ENCODE assay signal across 20 cellular contexts in genomic region chr9:115024925-115025535, GRCh38.
DNase-seq lines count a peak whose midpoint lies in the region; ATAC-seq, FAIRE-seq and TF ChIP-seq lines count a peak whose summit lies in the region.
"Had no signal": no experiment of that assay in that cellular context is flagged by ENCODE, and none has a peak within 500 bp of the region (broad histone marks: within the 10 kb centered on the region; RNA-seq: fewer than 3 reads in every experiment).

No MANE protein-coding gene starts in this region.

- 71 to 83% methylated on average over 5 of the region's 5 CpGs for WGBS in sigmoid colon, 2 donors

- peak overlapping the region; percentile 14 for H3K9ac ChIP-seq in astrocyte (ENCODE audit: low read length)

- H3K4me1 Mint-ChIP-seq in GM23338 = no peaks in the 10 kb centered on the region
- peaks cover 31% of the 10 kb centered on the region for H3K4me1 Mint-ChIP-seq in astrocyte (ENCODE audit: low read depth, unreplicated experiment)

- TF ChIP-seq POLR2A in sigmoid colon (IDR thresholded peaks at IDR 0.05) = no peak

- 0 out of 2 replicates have a peak, but pooled peaks cover 6% of the 10 kb centered on the region for H3K9me2 ChIP-seq in GM23338 (ENCODE audit: insufficient read depth)

- ATAC-seq in GM23338 = no peak
- ATAC-seq in activated CD4-positive, CD25-positive, alpha-beta regulatory T cell treated with anti-CD3 and anti-CD28 coated beads, Interleukin-2, amount 50 U/mL, for 24 hours = no peak
- ATAC-seq: K562, Right ventricle myocardium inferior had no signal

- H3K27ac ChIP-seq in GM23338 (ENCODE audit: low read depth) (no peak overlapping the region), astrocyte (ENCODE audit: low read depth, low read length) (peak overlapping the region; percentile 75), sigmoid colon (peak overlapping the region; percentile 23 to 90 (median 71)), osteoblast (ENCODE audit: low read depth, low read length) (no peak overlapping the region)
- H3K27ac ChIP-seq: HL-60 had no signal

- H3K9me3 ChIP-seq in astrocyte (ENCODE audit: insufficient read depth, low read depth, low read length) = no peaks in the 10 kb centered on the region
- H3K9me3 ChIP-seq in sigmoid colon = no peaks in the 10 kb centered on the region
- H3K9me3 ChIP-seq in osteoblast (ENCODE audit: low read depth, low read length) = no peaks in the 10 kb centered on the region

- no peak for FAIRE-seq in astrocyte (lab: Jason Lieb, UNC)
- FAIRE-seq: G401.6, GM12892, GM19239, K562 had no signal

- H4K20me1 ChIP-seq in GM23338 (replicated peaks; ENCODE audit: insufficient read depth) = no peaks in the 10 kb centered on the region
- no peaks in the 10 kb centered on the region for H4K20me1 ChIP-seq in astrocyte (ENCODE audit: insufficient read depth, low read length)
- no peaks in the 10 kb centered on the region for H4K20me1 ChIP-seq in osteoblast (ENCODE audit: insufficient read depth, low read length)

- H3K27me3 ChIP-seq in GM23338 (ENCODE audit: insufficient read depth) = no peaks in the 10 kb centered on the region
- no peaks in the 10 kb centered on the region for H3K27me3 ChIP-seq in astrocyte (ENCODE audit: insufficient read depth, low read length)
- H3K27me3 ChIP-seq in sigmoid colon = no peaks in the 10 kb centered on the region
- H3K27me3 ChIP-seq in osteoblast (ENCODE audit: insufficient read depth, low read length) = no peaks in the 10 kb centered on the region

- H3K4me2 ChIP-seq in GM23338 (no peak overlapping the region), astrocyte (ENCODE audit: low read length) (peak overlapping the region; percentile 7), osteoblast (ENCODE audit: insufficient read depth, low read length) (no peak overlapping the region)

- H3K36me3 ChIP-seq in GM23338 (ENCODE audit: insufficient read depth) (no peaks in the 10 kb centered on the region), astrocyte (ENCODE audit: insufficient read depth, low read length) (peaks cover 49% of the 10 kb centered on the region), sigmoid colon (peaks cover 21 to 100% (median 67%) of the 10 kb centered on the region in 4 donors), osteoblast (ENCODE audit: insufficient read depth, low read length) (peaks cover 81% of the 10 kb centered on the region)

- H2AFZ ChIP-seq in GM23338 (no peak overlapping the region), astrocyte (ENCODE audit: low read depth, low read length) (no peak overlapping the region), osteoblast (ENCODE audit: low read length) (no peak overlapping the region)

- H3K4me3 ChIP-seq in GM23338 (no peak overlapping the region), astrocyte (ENCODE audit: insufficient read depth, low read depth, low read length) (no peak overlapping the region), sigmoid colon (no peak overlapping the region), osteoblast (ENCODE audit: insufficient read depth, low read length) (no peak overlapping the region)
- H3K4me3 ChIP-seq: K562 had no signal

- H3K79me2 ChIP-seq in GM23338 (replicated peaks; ENCODE audit: insufficient read depth) = no peaks in the 10 kb centered on the region
- H3K79me2 ChIP-seq in astrocyte (ENCODE audit: insufficient read depth, low read length) = no peaks in the 10 kb centered on the region
- H3K79me2 ChIP-seq in osteoblast (ENCODE audit: insufficient read depth, low read length) = no peaks in the 10 kb centered on the region

- H3K27me3 Mint-ChIP-seq in GM23338 (ENCODE audit: insufficient read depth, low read depth, poor library complexity) = no peaks in the 10 kb centered on the region
- no peaks in the 10 kb centered on the region for H3K27me3 Mint-ChIP-seq in astrocyte (ENCODE audit: low read depth, unreplicated experiment)

- no peak for TF ChIP-seq EP300 in sigmoid colon (IDR thresholded peaks at IDR 0.05)

- H3K9me3 Mint-ChIP-seq in GM23338 = no peaks in the 10 kb centered on the region
- no peaks in the 10 kb centered on the region for H3K9me3 Mint-ChIP-seq in astrocyte (ENCODE audit: unreplicated experiment)

- intact Hi-C loops in sigmoid colon (cut with DNase I) = loop anchor here (5.0 kb wide), 2 partner anchors 37 to 92 kb away; partner anchors contain the start of gene TNC

- no peaks in the 10 kb centered on the region for H3F3A ChIP-seq in GM23338 (replicated peaks; ENCODE audit: low read depth)

- H3K4me3 Mint-ChIP-seq in GM23338 (no peak overlapping the region), astrocyte (ENCODE audit: unreplicated experiment) (no peak overlapping the region)

- no peaks in the 10 kb centered on the region for H3K4me1 ChIP-seq in GM23338 (ENCODE audit: insufficient read depth)
- peaks cover 33% of the 10 kb centered on the region for H3K4me1 ChIP-seq in astrocyte (ENCODE audit: insufficient read depth, low read length)
- H3K4me1 ChIP-seq in sigmoid colon = peaks cover 0 to 45% (median 9%) of the 10 kb centered on the region in 4 donors
- peaks cover 21% of the 10 kb centered on the region for H3K4me1 ChIP-seq in osteoblast (ENCODE audit: insufficient read depth, low read length)

- TF ChIP-seq CTCF in GM23338 (conservative IDR thresholded peaks at IDR 0.05; ENCODE audit: low read depth in 2 of 2) (no peak), astrocyte (IDR thresholded peaks at IDR 0.05; ENCODE audit: insufficient read depth, low read depth, low read length) (no peak), sigmoid colon (IDR thresholded peaks at IDR 0.05) (no peak), osteoblast (IDR thresholded peaks at IDR 0.05; ENCODE audit: extremely low read depth, low read depth, low read length) (no peak)

- DNase-seq in GM23338 (ENCODE audit: low spot score) = peak; percentile 33
- peak; percentile 63 for DNase-seq in astrocyte (ENCODE audit: low read depth)
- DNase-seq in kidney tubule cell (ENCODE audit: low spot score) = peak; percentile 70
- DNase-seq in sigmoid colon = no peak
- DNase-seq in NCI-H2107 (lab: John Stamatoyannopoulos, UW) = no peak
- no peak for DNase-seq in osteoblast (ENCODE audit: insufficient read length, low spot score, missing footprints)
- DNase-seq: AML-193, HCEC 1CT, NCI-H1048, NCI-H146, NCI-H2081 treated with DMSO at 0.1 percent for 48 hours, NCI-H345, NCI-H69 had no signal

- H3K36me3 Mint-ChIP-seq in GM23338 (ENCODE audit: low read depth) (no peaks in the 10 kb centered on the region), astrocyte (ENCODE audit: low read depth, unreplicated experiment) (peaks cover 49% of the 10 kb centered on the region)

- H3K27ac Mint-ChIP-seq in GM23338 (no peak overlapping the region), astrocyte (ENCODE audit: unreplicated experiment) (peak overlapping the region; percentile 2)

TF ChIP-seq in GM23338, 12 proteins besides CTCF, POLR2A, EP300 and RAD21 (continues in another document):
- TF ChIP-seq ETS1 (IDR thresholded peaks at IDR 0.05) (no peak), ZNF331 (CRISPR knock-in tag; IDR thresholded peaks at IDR 0.05; ENCODE audit: low read depth) (no peak)

Comparison
In these comparisons a context has a peak if more than half of its experiments do, and no peak if none do; other contexts are left out.
1. DNase-seq: peak in GM23338 (single experiment), astrocyte (single experiment) and kidney tubule cell (single experiment); none in sigmoid colon (single experiment), NCI-H2107 (single experiment) and osteoblast (single experiment).
2. H3K27ac ChIP-seq: peak in astrocyte (single experiment) and sigmoid colon (4 of 4); none in GM23338 (single experiment) and osteoblast (single experiment).